Comparison of ENCODE assay signal across 22 cellular contexts in the genomic region with DNA sequence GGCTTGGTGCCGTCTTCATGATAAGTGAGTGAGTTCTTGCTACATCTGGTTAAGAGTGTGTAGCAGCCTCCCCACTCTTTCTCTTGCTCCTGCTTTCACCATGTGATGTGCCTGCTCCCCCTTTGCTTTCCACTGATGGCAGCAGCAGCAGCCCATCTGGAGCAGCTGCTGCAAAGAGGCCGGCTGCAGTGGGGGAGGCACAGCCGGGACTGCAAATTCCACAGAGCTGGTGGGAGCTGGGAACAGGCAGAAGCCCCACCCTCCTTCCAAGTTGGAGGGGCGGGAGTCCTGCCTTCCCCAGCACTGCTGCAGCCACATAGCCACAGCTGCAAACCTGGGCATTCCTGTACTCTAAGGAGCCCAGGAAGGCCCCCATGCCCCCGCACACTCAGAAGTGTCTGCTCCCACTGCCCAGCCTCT.
DNase-seq lines count a peak whose midpoint lies in the region; ATAC-seq and TF ChIP-seq lines count a peak whose summit lies in the region.
"Had no signal": no experiment of that assay in that cellular context is flagged by ENCODE, and none has a peak within 500 bp of the region (broad histone marks: within the 10 kb centered on the region; RNA-seq: fewer than 3 reads in every experiment).

No MANE protein-coding gene starts in this region.

- H2AFZ ChIP-seq in GM23338 = no peak overlapping the region

- no peaks in the 10 kb centered on the region for H3K4me1 ChIP-seq in GM23338 (ENCODE audit: insufficient read depth)

- H3K9me2 ChIP-seq in GM23338 (ENCODE audit: insufficient read depth) = no peaks in the 10 kb centered on the region

- peaks cover 2% of the 10 kb centered on the region; the same call in 2 of the 3 replicates for H3K9me3 Mint-ChIP-seq in GM23338
- H3K9me3 Mint-ChIP-seq: activated T-helper 17 cell treated with anti-CD3 and anti-CD28 coated beads, Interleukin-2, amount 50 U/mL, for 72 hours had no signal

- H3K27ac Mint-ChIP-seq in GM23338 = no peak overlapping the region
- H3K27ac Mint-ChIP-seq: activated T-helper 17 cell treated with anti-CD3 and anti-CD28 coated beads, Interleukin-2, amount 50 U/mL, for 72 hours; T-helper 1 cell treated with Interleukin-12 subunit alpha and Interleukin-12 subunit beta and Interleukin-4 antibody, amounts not matched to agents 30 μg/mL and 1 μg/mL, for 36 hours had no signal

- no peaks in the 10 kb centered on the region for H3K27me3 Mint-ChIP-seq in GM23338 (ENCODE audit: insufficient read depth, low read depth, poor library complexity)
- H3K27me3 Mint-ChIP-seq: activated T-helper 17 cell treated with anti-CD3 and anti-CD28 coated beads, Interleukin-2, amount 50 U/mL, for 72 hours had no signal

- peak; percentile 81 for ATAC-seq in GM23338
- ATAC-seq in left ventricle myocardium superior = peak; percentile 18
- no peak for ATAC-seq in GM21529 (IDR thresholded peaks at IDR 0.05; ENCODE audit: unreplicated experiment)
- ATAC-seq in HG03045 (IDR thresholded peaks at IDR 0.05; ENCODE audit: unreplicated experiment) = no peak
- no peak for ATAC-seq in GM18505 (IDR thresholded peaks at IDR 0.05; ENCODE audit: unreplicated experiment)
- ATAC-seq: activated T-helper 17 cell treated with anti-CD3 and anti-CD28 coated beads, Interleukin-2, amount 50 U/mL, for 72 hours had no signal

- no peak overlapping the region for H3K4me2 ChIP-seq in GM23338
- H3K4me2 ChIP-seq: smooth muscle cell had no signal

- intact Hi-C loops in left ventricle myocardium superior (cut with micrococcal nuclease) (no loop called here), posterior cingulate gyrus (cut with DNase I) (no loop called here)

- H3K79me2 ChIP-seq in GM23338 (replicated peaks; ENCODE audit: insufficient read depth) = no peaks in the 10 kb centered on the region

- no peaks in the 10 kb centered on the region for H3K4me1 Mint-ChIP-seq in GM23338

- H3K4me3 Mint-ChIP-seq in GM23338 = no peak overlapping the region
- H3K4me3 Mint-ChIP-seq: activated T-helper 17 cell treated with anti-CD3 and anti-CD28 coated beads, Interleukin-2, amount 50 U/mL, for 72 hours; CD14-positive monocyte; T-helper 1 cell treated with Interleukin-12 subunit alpha and Interleukin-12 subunit beta and Interleukin-4 antibody, amounts not matched to agents 30 μg/mL and 1 μg/mL, for 36 hours had no signal

- H3K27me3 ChIP-seq in GM23338 (ENCODE audit: insufficient read depth) = no peaks in the 10 kb centered on the region

- H3F3A ChIP-seq in GM23338 (replicated peaks; ENCODE audit: low read depth) = no peaks in the 10 kb centered on the region

- no peak overlapping the region for H3K27ac ChIP-seq in GM23338 (ENCODE audit: low read depth)
- H3K27ac ChIP-seq: HL-60 had no signal

- no peaks in the 10 kb centered on the region for H4K20me1 ChIP-seq in GM23338 (replicated peaks; ENCODE audit: insufficient read depth)

- H3K4me3 ChIP-seq in GM23338 = no peak overlapping the region
- H3K4me3 ChIP-seq: mucosa of descending colon, smooth muscle cell had no signal

- DNase-seq in GM23338 (ENCODE audit: low spot score) = peak; percentile 43
- peak; percentile 54 for DNase-seq in amniotic epithelial cell (ENCODE audit: low read depth)
- DNase-seq in left ventricle myocardium superior = no peak
- peak in 7 of 10 donors; percentile 16 to 88 (median 43) for DNase-seq in posterior cingulate gyrus
- DNase-seq: activated CD4-positive, CD25-positive, alpha-beta regulatory T cell; activated CD8-positive, alpha-beta memory T cell treated with anti-CD3 and anti-CD28 coated beads for 24 hours; amniotic stem cell; DMS79; NCI-H1105; NCI-H2171 treated with DMSO at 0.1 percent for 48 hours; SHP77; stimulated activated naive CD4-positive, alpha-beta T cell; trophoblast cell had no signal

- H3K36me3 ChIP-seq in GM23338 (ENCODE audit: insufficient read depth) = no peaks in the 10 kb centered on the region

- TF ChIP-seq CTCF in GM23338 (conservative IDR thresholded peaks at IDR 0.05; ENCODE audit: low read depth in 2 of 2) = no peak

- no peak for TF ChIP-seq POLR2A in GM18505 (IDR thresholded peaks at IDR 0.05; ENCODE audit: borderline replicate concordance, extremely low read depth, insufficient read depth, insufficient read length)

- H3K36me3 Mint-ChIP-seq in GM23338 (ENCODE audit: low read depth) = no peaks in the 10 kb centered on the region

TF ChIP-seq in GM23338, 12 proteins besides CTCF, POLR2A, EP300 and RAD21:
- TF ChIP-seq, protein P1, sequence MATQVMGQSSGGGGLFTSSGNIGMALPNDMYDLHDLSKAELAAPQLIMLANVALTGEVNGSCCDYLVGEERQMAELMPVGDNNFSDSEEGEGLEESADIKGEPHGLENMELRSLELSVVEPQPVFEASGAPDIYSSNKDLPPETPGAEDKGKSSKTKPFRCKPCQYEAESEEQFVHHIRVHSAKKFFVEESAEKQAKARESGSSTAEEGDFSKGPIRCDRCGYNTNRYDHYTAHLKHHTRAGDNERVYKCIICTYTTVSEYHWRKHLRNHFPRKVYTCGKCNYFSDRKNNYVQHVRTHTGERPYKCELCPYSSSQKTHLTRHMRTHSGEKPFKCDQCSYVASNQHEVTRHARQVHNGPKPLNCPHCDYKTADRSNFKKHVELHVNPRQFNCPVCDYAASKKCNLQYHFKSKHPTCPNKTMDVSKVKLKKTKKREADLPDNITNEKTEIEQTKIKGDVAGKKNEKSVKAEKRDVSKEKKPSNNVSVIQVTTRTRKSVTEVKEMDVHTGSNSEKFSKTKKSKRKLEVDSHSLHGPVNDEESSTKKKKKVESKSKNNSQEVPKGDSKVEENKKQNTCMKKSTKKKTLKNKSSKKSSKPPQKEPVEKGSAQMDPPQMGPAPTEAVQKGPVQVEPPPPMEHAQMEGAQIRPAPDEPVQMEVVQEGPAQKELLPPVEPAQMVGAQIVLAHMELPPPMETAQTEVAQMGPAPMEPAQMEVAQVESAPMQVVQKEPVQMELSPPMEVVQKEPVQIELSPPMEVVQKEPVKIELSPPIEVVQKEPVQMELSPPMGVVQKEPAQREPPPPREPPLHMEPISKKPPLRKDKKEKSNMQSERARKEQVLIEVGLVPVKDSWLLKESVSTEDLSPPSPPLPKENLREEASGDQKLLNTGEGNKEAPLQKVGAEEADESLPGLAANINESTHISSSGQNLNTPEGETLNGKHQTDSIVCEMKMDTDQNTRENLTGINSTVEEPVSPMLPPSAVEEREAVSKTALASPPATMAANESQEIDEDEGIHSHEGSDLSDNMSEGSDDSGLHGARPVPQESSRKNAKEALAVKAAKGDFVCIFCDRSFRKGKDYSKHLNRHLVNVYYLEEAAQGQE (IDR thresholded peaks at IDR 0.05; ENCODE audit: unreplicated experiment) = no peak
- TF ChIP-seq EZH2 (IDR thresholded peaks at IDR 0.05; ENCODE audit: low read depth, unreplicated experiment) (no peak), CREB1 (CRISPR knock-in tag; IDR thresholded peaks at IDR 0.05; ENCODE audit: low read depth) (no peak), NANOG (IDR thresholded peaks at IDR 0.05; ENCODE audit: borderline replicate concordance) (no peak)
- TF ChIP-seq, protein P2, sequence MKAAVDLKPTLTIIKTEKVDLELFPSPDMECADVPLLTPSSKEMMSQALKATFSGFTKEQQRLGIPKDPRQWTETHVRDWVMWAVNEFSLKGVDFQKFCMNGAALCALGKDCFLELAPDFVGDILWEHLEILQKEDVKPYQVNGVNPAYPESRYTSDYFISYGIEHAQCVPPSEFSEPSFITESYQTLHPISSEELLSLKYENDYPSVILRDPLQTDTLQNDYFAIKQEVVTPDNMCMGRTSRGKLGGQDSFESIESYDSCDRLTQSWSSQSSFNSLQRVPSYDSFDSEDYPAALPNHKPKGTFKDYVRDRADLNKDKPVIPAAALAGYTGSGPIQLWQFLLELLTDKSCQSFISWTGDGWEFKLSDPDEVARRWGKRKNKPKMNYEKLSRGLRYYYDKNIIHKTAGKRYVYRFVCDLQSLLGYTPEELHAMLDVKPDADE (IDR thresholded peaks at IDR 0.05) = no peak

Comparison
In these comparisons a context has a peak if more than half of its experiments do, and no peak if none do; other contexts are left out.
1. ATAC-seq: peak in GM23338 (single experiment) and left ventricle myocardium superior (single experiment); none in GM21529 (single experiment), HG03045 (single experiment) and GM18505 (single experiment).